In the genomic region with DNA sequence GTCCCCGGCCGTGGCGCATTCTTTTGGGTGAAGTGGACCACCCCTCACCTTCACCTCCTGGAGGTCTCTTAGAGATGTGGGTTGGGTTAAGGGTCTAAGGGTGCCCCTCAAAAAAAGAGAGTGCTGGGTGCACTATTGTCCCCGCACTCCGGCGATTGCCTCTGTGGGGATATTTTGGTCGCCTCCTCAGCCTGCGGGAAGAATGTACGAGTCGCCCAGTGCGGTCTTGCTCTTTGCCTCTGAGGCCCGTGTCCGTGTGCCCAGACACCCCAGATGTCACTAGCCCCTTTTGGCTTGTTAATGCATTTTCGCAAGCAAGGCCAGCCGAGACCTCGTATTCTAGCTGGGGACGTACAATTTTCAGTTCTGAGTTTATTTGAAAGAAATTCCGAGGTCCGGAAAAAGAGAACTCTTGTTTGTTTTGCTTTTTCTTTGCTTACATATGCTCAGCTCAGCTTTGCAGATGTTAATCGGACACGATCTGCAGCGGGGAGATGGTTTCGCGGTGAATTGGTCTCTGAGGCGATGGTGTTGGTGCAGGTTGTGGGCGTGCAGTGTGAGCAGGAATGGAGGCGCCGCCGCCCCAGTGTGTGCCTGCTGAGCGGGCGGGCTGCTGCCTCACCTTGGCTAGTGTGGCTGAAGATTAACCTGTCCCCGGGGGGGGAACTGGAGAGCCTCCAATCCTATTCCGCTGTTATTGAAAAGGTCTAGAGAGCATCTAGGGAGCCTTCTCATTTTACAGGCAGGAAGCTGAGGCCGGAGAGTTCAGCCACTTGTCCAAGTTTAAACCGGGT, we compare ENCODE assay signal across 8 cellular contexts. TPM values are rescaled to one million over a fixed set of nuclear protein-coding genes. Genes with fewer than 3 reads are reported as not detected.
DNase-seq lines count a peak whose midpoint lies in the region; ATAC-seq and TF ChIP-seq lines count a peak whose summit lies in the region.

No MANE protein-coding gene starts in this region.

- peaks cover 12% of the 10 kb centered on the region for H3K4me1 ChIP-seq in PC-9 (replicated peaks; ENCODE audit: insufficient read depth)
- H3K4me1 ChIP-seq in cardiac muscle cell (ENCODE audit: low read depth), result peaks cover 11% of the 10 kb centered on the region
- no peaks in the 10 kb centered on the region for H3K4me1 ChIP-seq in aorta (ENCODE audit: control insufficient read depth in 1 of 2, insufficient read depth in 2 of 2, low read length in 2 of 2)

- peak overlapping the region; percentile 94 for H2AFZ ChIP-seq in PC-9

- POLR2A ChIA-PET in PC-9 (lab: Charles Lee; ENCODE audit: unreplicated experiment), result interaction anchor here (0.6 kb wide), 1 partner anchor 129 kb away, joined by 7 read pairs; no protein-coding TSS in a partner anchor

- ATAC-seq in HG02943 (IDR thresholded peaks at IDR 0.05; ENCODE audit: low read depth, unreplicated experiment) (peak; percentile 40), aorta (ENCODE audit: low FRiP score) (peak; percentile 60)

- H3K27ac ChIP-seq in PC-9 (no peak overlapping the region), cardiac muscle cell (peak overlapping the region; percentile 70), aorta (ENCODE audit: low read depth in 1 of 2, low read length in 2 of 2) (peak overlapping the region; percentile 62 to 74)

- intact Hi-C loops in PC-9 (cut with micrococcal nuclease; ENCODE audit: unreplicated experiment) (loop anchor here (1.0 to 10.0 kb wide), 6 partner anchors 59 to 317 kb away; partner anchors contain the start of genes AHSG and RPL39L), aorta (cut with DNase I) (loop anchor here (5.0 kb wide), 4 partner anchors 41 to 171 kb away; no protein-coding TSS in a partner anchor)

- CTCF ChIA-PET in PC-9 (lab: Charles Lee), result interaction anchor here (0.6 to 1.0 kb wide), 2 partner anchors 86 to 206 kb away, joined by 4 read pairs; no protein-coding TSS in a partner anchor

- BruUV-seq in PC-9 (replicated peaks; lab: Mats Ljungman, UMichigan), result no TSS peak

- H4K20me1 ChIP-seq in PC-9 (ENCODE audit: insufficient read depth), result peaks cover 5% of the 10 kb centered on the region; the same call in 1 of the 2 replicates

- 0% methylated on average over 35 of the region's 35 CpGs for WGBS in aorta, 2 donors

- DNase-seq in GM13977 (ENCODE audit: low spot score) (peak; percentile 45), PC-9 (peak; percentile 62 to 63), cardiac muscle cell (ENCODE audit: low read depth in 1 of 2, low spot score in 1 of 2) (peak in 1 of 2 donors; percentile 49), renal cortical epithelial cell (ENCODE audit: low read depth) (peak; percentile 76), aorta (peak in 1 of 2 donors; percentile 69), SIG-M5 (lab: John Stamatoyannopoulos, UW) (no peak)
- DNase-seq in activated gamma-delta T cell treated with anti-CD3 and anti-CD28 coated beads, Interleukin-2, amount 50 U/mL, for 16 hours (ENCODE audit: low read depth), result peak; percentile 71

- H3F3A ChIP-seq in PC-9 (ENCODE audit: insufficient read depth, low read depth), result peaks cover 19% of the 10 kb centered on the region; the same call in 1 of the 2 replicates

- TF ChIP-seq CTCF in GM13977 (IDR thresholded peaks at IDR 0.05; ENCODE audit: extremely low read depth, insufficient read depth, missing control alignments) (no peak), PC-9 (conservative IDR thresholded peaks at IDR 0.05) (0 out of 2 replicates have a peak, but pooled peaks have one; percentile 7), cardiac muscle cell (IDR thresholded peaks at IDR 0.05; ENCODE audit: low read depth, low read length) (no peak)

- H3K79me2 ChIP-seq in PC-9 (ENCODE audit: low read depth), result no peaks in the 10 kb centered on the region

- no peaks in the 10 kb centered on the region for H3K9me2 ChIP-seq in PC-9 (ENCODE audit: insufficient read depth)

- in situ Hi-C loops in GM13977 (cut with MboI; ENCODE audit: low pct_unique_long_range_greater_than_20kb, low sequenced_read_pairs, unreplicated experiment), result no loop called here

- H3K9me3 ChIP-seq in PC-9 (ENCODE audit: insufficient read depth, low read depth) (no peaks in the 10 kb centered on the region), cardiac muscle cell (ENCODE audit: low read depth) (no peaks in the 10 kb centered on the region), aorta (ENCODE audit: control insufficient read depth, low read length) (no peaks in the 10 kb centered on the region)

- H3K27me3 ChIP-seq in PC-9 (ENCODE audit: insufficient read depth, low read depth), result no peaks in the 10 kb centered on the region
- H3K27me3 ChIP-seq in cardiac muscle cell, result no peaks in the 10 kb centered on the region
- no peaks in the 10 kb centered on the region for H3K27me3 ChIP-seq in aorta (ENCODE audit: control insufficient read depth in 1 of 2, insufficient read depth in 2 of 2, low read length in 1 of 2)

- peak overlapping the region; percentile 96 for H3K4me2 ChIP-seq in PC-9

- H3K36me3 ChIP-seq in PC-9 (ENCODE audit: low read depth) (no peaks in the 10 kb centered on the region), cardiac muscle cell (no peaks in the 10 kb centered on the region), aorta (ENCODE audit: control insufficient read depth in 1 of 2, insufficient read depth in 2 of 2, low read length in 1 of 2) (no peaks in the 10 kb centered on the region)

- H3K4me3 ChIP-seq in PC-9, result peak overlapping the region; percentile 97
- H3K4me3 ChIP-seq in cardiac muscle cell, result peak overlapping the region; percentile 69
- peak overlapping the region; percentile 57 to 76 for H3K4me3 ChIP-seq in aorta (ENCODE audit: low read length in 2 of 2)

RNA-seq across cellular contexts. Expression of gene ST6GAL1, which starts 1.4 kb away (rescaled TPM):
- total RNA-seq in PC-9 (2021) (25.6 and 41.4 TPM in 2 replicates), cardiac muscle cell (70.1 and 123 TPM in 2 replicates), renal cortical epithelial cell (14.6 and 40.3 TPM in 2 replicates), aorta (100 to 1,000 TPM in 1 of 2 donors, 10 to 100 TPM in 1; 80.3 to 140 TPM)
- polyA plus RNA-seq in cardiac muscle cell (62.9 and 64.3 TPM in 2 replicates), aorta (10 to 100 TPM; 11.8 to 20.5 TPM)
